15 cellular contexts compared by ENCODE assay signal in the genomic region with DNA sequence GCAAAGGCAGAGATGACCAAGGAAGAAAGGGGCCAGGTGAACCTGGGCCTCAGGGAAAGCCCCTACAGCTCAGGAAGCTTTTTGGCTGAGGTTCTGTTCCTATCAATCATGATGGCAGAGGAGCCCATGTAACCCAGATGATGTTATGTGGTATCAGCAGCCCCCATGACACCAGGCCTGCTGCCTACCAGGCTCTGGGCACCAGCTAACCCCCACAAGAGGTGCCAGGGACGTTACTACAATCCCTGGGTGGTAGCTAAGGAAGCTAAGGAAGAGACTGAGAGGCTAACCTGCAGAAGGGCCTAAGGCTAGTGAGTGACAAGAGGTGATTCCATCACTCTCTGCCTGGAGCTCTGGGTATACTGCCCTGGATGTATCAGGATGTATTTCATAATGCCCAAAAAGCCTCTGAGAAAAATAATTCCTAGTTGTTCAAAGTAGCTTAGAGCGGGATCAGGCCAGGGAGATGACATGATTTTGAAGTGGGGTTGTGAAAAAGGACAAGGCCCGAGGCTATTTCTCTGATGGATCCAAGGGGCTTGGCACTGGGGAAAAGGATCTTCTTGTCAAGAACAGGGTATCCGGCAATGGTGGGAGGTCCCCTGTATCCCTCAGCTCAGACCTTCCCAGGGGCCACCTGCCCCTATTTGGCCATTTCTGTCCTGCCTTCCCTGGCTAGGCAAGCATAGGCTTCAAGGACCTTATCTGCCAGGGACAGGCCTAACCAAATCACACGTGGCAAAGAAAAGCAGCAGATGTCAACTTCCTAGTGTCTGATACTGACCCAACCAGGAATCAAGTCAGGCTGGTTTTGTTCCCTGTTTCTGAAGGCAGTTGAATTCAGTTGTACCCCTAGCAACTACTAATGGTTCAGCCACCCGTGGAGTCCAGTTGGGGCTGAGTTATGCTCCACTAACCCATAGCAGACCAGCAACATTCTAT. TPM values are rescaled to one million over a fixed set of nuclear protein-coding genes. Genes with fewer than 3 reads are reported as not detected.
DNase-seq lines count a peak whose midpoint lies in the region; ATAC-seq, FAIRE-seq and TF ChIP-seq lines count a peak whose summit lies in the region.
"Had no signal": no experiment of that assay in that cellular context is flagged by ENCODE, and none has a peak within 500 bp of the region (broad histone marks: within the 10 kb centered on the region; RNA-seq: fewer than 3 reads in every experiment).

No MANE protein-coding gene starts in this region.

- H3K4me1 Mint-ChIP-seq in CD4-positive, CD25-positive, alpha-beta regulatory T cell: peaks cover 14 to 48% (median 32%) of the 10 kb centered on the region in 4 donors
- H3K4me1 Mint-ChIP-seq in HFFc6 (ENCODE audit: low read depth) (peaks cover 86% of the 10 kb centered on the region), natural killer cell (peaks cover 38 to 49% of the 10 kb centered on the region in 2 donors), Calu3 (ENCODE audit: low read depth, unreplicated experiment) (no peaks in the 10 kb centered on the region)

- ATAC-seq in CD4-positive, CD25-positive, alpha-beta regulatory T cell (ENCODE audit: low read depth in 2 of 2): no peak
- ATAC-seq in natural killer cell (no peak), GM19452 (IDR thresholded peaks at IDR 0.05; ENCODE audit: unreplicated experiment) (no peak)
- ATAC-seq: psoas muscle had no signal

- CTCF ChIA-PET in Calu3 (lab: Charles Lee): no interaction called here

- no peak overlapping the region for H3K27ac ChIP-seq in CD4-positive, CD25-positive, alpha-beta regulatory T cell (ENCODE audit: insufficient read depth, low read length, poor library complexity, severe bottlenecking)
- H3K27ac ChIP-seq in small intestine (ENCODE audit: low read depth in 1 of 2, low read length in 1 of 2): no peak overlapping the region
- H3K27ac ChIP-seq: psoas muscle, testis had no signal

- WGBS in small intestine, 3 donors: 71 to 76% (median 71%) methylated on average over 6 of the region's 6 CpGs

- no peaks in the 10 kb centered on the region for H3K36me3 ChIP-seq in CD4-positive, CD25-positive, alpha-beta regulatory T cell (ENCODE audit: control insufficient read depth, insufficient read depth, low read length)
- H3K36me3 ChIP-seq in adipocyte (ENCODE audit: control insufficient read depth, insufficient read depth, low read length, severe bottlenecking): peaks cover 20% of the 10 kb centered on the region
- H3K36me3 ChIP-seq in small intestine (ENCODE audit: control insufficient read depth in 2 of 2, insufficient read depth in 2 of 2, low read length in 2 of 2): no peaks in the 10 kb centered on the region
- H3K36me3 ChIP-seq: left ventricle myocardium inferior had no signal

- no TSS peak for BruUV-seq in Calu3 (replicated peaks; lab: Mats Ljungman, UMichigan)

- no peak for FAIRE-seq in small intestine (lab: Jason Lieb, UNC)
- FAIRE-seq: D721Med, frontal cortex, TTC549 had no signal

- no peaks in the 10 kb centered on the region for H3K9me3 ChIP-seq in CD4-positive, CD25-positive, alpha-beta regulatory T cell (ENCODE audit: control insufficient read depth in 2 of 2, low read length in 2 of 2)
- H3K9me3 ChIP-seq in adipocyte (ENCODE audit: control insufficient read depth, low read length) (no peaks in the 10 kb centered on the region), small intestine (ENCODE audit: control insufficient read depth, low read depth) (no peaks in the 10 kb centered on the region)
- H3K9me3 ChIP-seq: left ventricle myocardium inferior, psoas muscle, testis had no signal

- H3K27me3 ChIP-seq in CD4-positive, CD25-positive, alpha-beta regulatory T cell (ENCODE audit: control insufficient read depth, insufficient read depth, low read length): no peaks in the 10 kb centered on the region
- H3K27me3 ChIP-seq in adipocyte (replicated peaks; ENCODE audit: control insufficient read depth, insufficient read depth, low read length) (no peaks in the 10 kb centered on the region), small intestine (ENCODE audit: control insufficient read depth in 2 of 2, insufficient read depth in 2 of 2, low read length in 2 of 2) (no peaks in the 10 kb centered on the region)
- H3K27me3 ChIP-seq: testis had no signal

- H3K27me3 Mint-ChIP-seq in CD4-positive, CD25-positive, alpha-beta regulatory T cell: no peaks in the 10 kb centered on the region
- H3K27me3 Mint-ChIP-seq in HFFc6 (ENCODE audit: insufficient read depth) (peaks cover 23% of the 10 kb centered on the region), natural killer cell (ENCODE audit: low read depth in 2 of 2) (no peaks in the 10 kb centered on the region), Calu3 (ENCODE audit: unreplicated experiment) (no peaks in the 10 kb centered on the region)

- H3K4me3 Mint-ChIP-seq in CD4-positive, CD25-positive, alpha-beta regulatory T cell: peak overlapping the region in 1 of 4 donors; percentile 18
- H3K4me3 Mint-ChIP-seq in HFFc6 (no peak overlapping the region; the same call in 1 of the 2 replicates), natural killer cell (no peak overlapping the region), Calu3 (ENCODE audit: low read depth, unreplicated experiment) (no peak overlapping the region)

- peaks cover 0 to 1% (median 0%) of the 10 kb centered on the region in 7 donors for H3K9me3 Mint-ChIP-seq in CD4-positive, CD25-positive, alpha-beta regulatory T cell
- no peaks in the 10 kb centered on the region; the same call in 1 of the 2 replicates for H3K9me3 Mint-ChIP-seq in HFFc6
- no peaks in the 10 kb centered on the region for H3K9me3 Mint-ChIP-seq in natural killer cell
- H3K9me3 Mint-ChIP-seq in Calu3 (ENCODE audit: low read depth, unreplicated experiment): no peaks in the 10 kb centered on the region

- intact Hi-C loops in natural killer cell (cut with micrococcal nuclease): no loop called here
- intact Hi-C loops in Calu3 (cut with micrococcal nuclease; ENCODE audit: unreplicated experiment): no loop called here

- DNase-seq in CD4-positive, CD25-positive, alpha-beta regulatory T cell: no peak
- no peak for DNase-seq in HFFc6
- DNase-seq in adipocyte (ENCODE audit: low read depth): no peak
- DNase-seq in natural killer cell: no peak
- no peak for DNase-seq in Calu3
- no peak for DNase-seq in NCI-H128 (lab: John Stamatoyannopoulos, UW; ENCODE audit: unreplicated experiment)
- DNase-seq in small intestine: no peak
- DNase-seq: cerebellar nuclear complex, left ventricle myocardium inferior, psoas muscle, testis had no signal

- peaks cover 12% of the 10 kb centered on the region for H3K36me3 Mint-ChIP-seq in CD4-positive, CD25-positive, alpha-beta regulatory T cell
- H3K36me3 Mint-ChIP-seq in HFFc6 (ENCODE audit: low read depth) (peaks cover 39% of the 10 kb centered on the region), natural killer cell (no peaks in the 10 kb centered on the region), Calu3 (ENCODE audit: insufficient read depth, unreplicated experiment) (peaks cover 33% of the 10 kb centered on the region)

- peak overlapping the region in 2 of 3 donors; percentile 74 to 92 for H3K27ac Mint-ChIP-seq in CD4-positive, CD25-positive, alpha-beta regulatory T cell
- H3K27ac Mint-ChIP-seq in HFFc6 (peak overlapping the region; percentile 92), natural killer cell (peak overlapping the region; percentile 6 to 11), Calu3 (ENCODE audit: unreplicated experiment) (no peak overlapping the region)

- H3K4me3 ChIP-seq in CD4-positive, CD25-positive, alpha-beta regulatory T cell (ENCODE audit: low read depth, low read length): no peak overlapping the region
- no peak overlapping the region for H3K4me3 ChIP-seq in adipocyte (ENCODE audit: low read length)
- H3K4me3 ChIP-seq in small intestine (ENCODE audit: low read depth in 1 of 2, low read length in 2 of 2): no peak overlapping the region
- H3K4me3 ChIP-seq: left ventricle myocardium inferior, testis had no signal

- TF ChIP-seq CTCF in HFFc6 (IDR thresholded peaks at IDR 0.05): no peak
- TF ChIP-seq CTCF in natural killer cell (IDR thresholded peaks at IDR 0.05): no peak
- TF ChIP-seq CTCF in Calu3 (IDR thresholded peaks at IDR 0.05; ENCODE audit: unreplicated experiment): no peak

- H3K4me1 ChIP-seq in CD4-positive, CD25-positive, alpha-beta regulatory T cell (ENCODE audit: control insufficient read depth, insufficient read depth, low read length, poor library complexity, severe bottlenecking): peaks cover 12% of the 10 kb centered on the region
- H3K4me1 ChIP-seq in adipocyte (ENCODE audit: control insufficient read depth, insufficient read depth, low read length) (peaks cover 85% of the 10 kb centered on the region), small intestine (ENCODE audit: control insufficient read depth in 2 of 2, insufficient read depth in 1 of 2, low read depth in 1 of 2, low read length in 1 of 2) (peaks cover 0 to 6% of the 10 kb centered on the region in 2 donors)

- peak overlapping the region; percentile 4 for H3K9ac ChIP-seq in adipocyte (ENCODE audit: low read length)

RNA-seq across cellular contexts. Expression of gene PANK2, which starts 41.3 kb away (rescaled TPM):
- 63.2 TPM for total RNA-seq in CD4-positive, CD25-positive, alpha-beta regulatory T cell
- polyA plus RNA-seq in CD4-positive, CD25-positive, alpha-beta regulatory T cell: 10 to 100 TPM; 44.4 to 59.3 (median 49.8) TPM
- 10 to 100 TPM; 34.5 to 40.7 (median 38.3) TPM for total RNA-seq in HFFc6 (2021; fragmentation: NEBNext Ultra II Directional; extraction: Animal tissue kit (Norgen Biotek cat#: 25700))
- total RNA-seq in natural killer cell (10 to 100 TPM; 50.5 to 74.3 (median 61.3) TPM), Calu3 (2022) (37.9 TPM in 2 replicates)
- 10 to 100 TPM; 18.9 to 35.1 (median 24.2) TPM for polyA plus RNA-seq in small intestine
